Comparison of ENCODE assay signal across 8 cellular contexts in the genomic region with DNA sequence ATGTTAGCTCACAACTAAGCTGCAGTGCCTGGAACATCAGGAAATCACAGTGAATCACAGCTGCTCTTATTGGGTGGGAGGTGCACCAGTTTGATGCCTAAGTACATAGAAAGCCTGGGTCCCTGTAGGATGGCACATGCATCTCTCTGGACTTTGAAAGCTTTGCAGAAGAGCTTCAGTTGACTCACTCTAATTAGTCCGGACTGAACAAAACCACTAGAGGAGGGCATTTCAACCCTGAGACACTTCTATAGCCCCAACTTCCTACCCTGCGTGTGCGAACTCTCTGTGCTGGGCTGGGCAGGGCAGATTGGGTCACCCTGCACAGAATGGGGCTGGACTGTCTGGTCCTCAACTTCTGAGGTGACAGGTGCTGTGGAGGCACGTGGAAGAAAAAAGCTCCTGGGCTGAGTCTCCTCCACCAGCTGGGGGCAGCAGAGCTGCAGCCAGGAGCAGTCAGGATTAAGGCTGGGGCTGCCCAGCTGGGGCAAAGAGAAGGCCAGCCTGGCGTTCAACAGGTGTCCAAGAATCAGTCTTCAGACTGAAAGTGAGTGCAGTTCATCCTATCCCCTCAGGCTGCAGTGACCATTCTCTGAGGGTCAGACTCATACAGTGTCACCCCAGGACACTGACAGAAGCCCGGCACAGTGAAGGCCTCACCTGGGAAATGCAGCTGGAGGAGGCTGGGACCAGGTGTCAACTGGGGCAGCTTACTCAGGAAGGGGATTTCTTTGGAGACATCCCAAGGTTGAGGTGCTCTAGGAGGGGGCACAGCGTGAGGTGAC. TPM values are rescaled to one million over a fixed set of nuclear protein-coding genes. Genes with fewer than 3 reads are reported as not detected.
DNase-seq lines count a peak whose midpoint lies in the region; ATAC-seq and TF ChIP-seq lines count a peak whose summit lies in the region.

No MANE protein-coding gene starts in this region.

- TF ChIP-seq CTCF in CD8-positive, alpha-beta T cell (IDR thresholded peaks at IDR 0.05), result no peak

- intact Hi-C loops in CD8-positive, alpha-beta T cell (cut with DNase I, micrococcal nuclease), result no loop called here

- H3K27ac Mint-ChIP-seq in activated CD8-positive, alpha-beta T cell treated with anti-CD3 and anti-CD28 coated beads, Interleukin-2, amount 10 ng/mL, durations not matched to agents 7 days and 5 days, result no peak overlapping the region
- H3K27ac Mint-ChIP-seq in CD8-positive, alpha-beta T cell, result no peak overlapping the region

- no peaks in the 10 kb centered on the region for H3K9me3 ChIP-seq in CD8-positive, alpha-beta T cell (ENCODE audit: low read length)

- no peak overlapping the region for H3K4me3 ChIP-seq in CD8-positive, alpha-beta T cell (ENCODE audit: low read depth, low read length)

- DNase-seq in NCI-H1417 (lab: John Stamatoyannopoulos, UW), result peak in 2 of 3 experiments; percentile 1 to 16
- DNase-seq in NCI-H1417 treated with DMSO at 0.1 percent for 48 hours (lab: John Stamatoyannopoulos, UW), result no peak
- peak; percentile 51 for DNase-seq in HK-2 (ENCODE audit: unreplicated experiment)
- DNase-seq in activated CD8-positive, alpha-beta T cell treated with anti-CD3 and anti-CD28 coated beads, Interleukin-2, amount 10 ng/mL, durations not matched to agents 7 days and 5 days, result peak; percentile 45
- peak; percentile 61 for DNase-seq in left lobe of liver (ENCODE audit: low spot score)
- no peak for DNase-seq in NCI-H774 (lab: John Stamatoyannopoulos, UW)
- DNase-seq in CD8-positive, alpha-beta T cell, result no peak

- POLR2A ChIA-PET in activated CD8-positive, alpha-beta T cell treated with anti-CD3 and anti-CD28 coated beads, Interleukin-2, amount 10 ng/mL, durations not matched to agents 7 days and 5 days (lab: Charles Lee), result no interaction called here
- POLR2A ChIA-PET in CD8-positive, alpha-beta T cell (lab: Charles Lee), result interaction anchor here (1.4 kb wide), 1 partner anchor 9 kb away, joined by 3 read pairs; no protein-coding TSS in a partner anchor

- H3K27me3 Mint-ChIP-seq in activated CD8-positive, alpha-beta T cell treated with anti-CD3 and anti-CD28 coated beads, Interleukin-2, amount 10 ng/mL, durations not matched to agents 7 days and 5 days (ENCODE audit: low read depth), result peaks cover 13% of the 10 kb centered on the region
- no peaks in the 10 kb centered on the region for H3K27me3 Mint-ChIP-seq in CD8-positive, alpha-beta T cell (ENCODE audit: low read depth)

- no peaks in the 10 kb centered on the region for H3K36me3 ChIP-seq in CD8-positive, alpha-beta T cell (ENCODE audit: insufficient read depth, low read length)

- H3K9me3 Mint-ChIP-seq in activated CD8-positive, alpha-beta T cell treated with anti-CD3 and anti-CD28 coated beads, Interleukin-2, amount 10 ng/mL, durations not matched to agents 7 days and 5 days (ENCODE audit: insufficient read depth), result no peaks in the 10 kb centered on the region
- H3K9me3 Mint-ChIP-seq in CD8-positive, alpha-beta T cell, result no peaks in the 10 kb centered on the region

- no peak overlapping the region for H3K4me3 Mint-ChIP-seq in activated CD8-positive, alpha-beta T cell treated with anti-CD3 and anti-CD28 coated beads, Interleukin-2, amount 10 ng/mL, durations not matched to agents 7 days and 5 days
- H3K4me3 Mint-ChIP-seq in CD8-positive, alpha-beta T cell, result no peak overlapping the region

- H3K4me1 Mint-ChIP-seq in activated CD8-positive, alpha-beta T cell treated with anti-CD3 and anti-CD28 coated beads, Interleukin-2, amount 10 ng/mL, durations not matched to agents 7 days and 5 days (ENCODE audit: low read depth), result peaks cover 4% of the 10 kb centered on the region
- no peaks in the 10 kb centered on the region for H3K4me1 Mint-ChIP-seq in CD8-positive, alpha-beta T cell (ENCODE audit: low read depth)

- no peaks in the 10 kb centered on the region for H3K4me1 ChIP-seq in CD8-positive, alpha-beta T cell (ENCODE audit: insufficient read depth, low read length)

- no peaks in the 10 kb centered on the region for H3K36me3 Mint-ChIP-seq in activated CD8-positive, alpha-beta T cell treated with anti-CD3 and anti-CD28 coated beads, Interleukin-2, amount 10 ng/mL, durations not matched to agents 7 days and 5 days (ENCODE audit: low read depth)
- no peaks in the 10 kb centered on the region for H3K36me3 Mint-ChIP-seq in CD8-positive, alpha-beta T cell

- ATAC-seq in activated CD8-positive, alpha-beta T cell treated with anti-CD3 and anti-CD28 coated beads, Interleukin-2, amount 10 ng/mL, durations not matched to agents 7 days and 5 days, result peak; percentile 63
- ATAC-seq in left lobe of liver, result peak; percentile 97
- ATAC-seq in GM21723 (IDR thresholded peaks at IDR 0.05; ENCODE audit: unreplicated experiment), result no peak
- ATAC-seq in CD8-positive, alpha-beta T cell, result no peak

- H3K27me3 ChIP-seq in CD8-positive, alpha-beta T cell (ENCODE audit: insufficient read depth, low read length), result no peaks in the 10 kb centered on the region

- CTCF ChIA-PET in activated CD8-positive, alpha-beta T cell treated with anti-CD3 and anti-CD28 coated beads, Interleukin-2, amount 10 ng/mL, durations not matched to agents 7 days and 5 days (lab: Charles Lee), result interaction anchor here (0.8 to 2.7 kb wide), 21 partner anchors 9 to 288 kb away, joined by 3 to 15 read pairs (median 4); no protein-coding TSS in a partner anchor
- CTCF ChIA-PET in CD8-positive, alpha-beta T cell (lab: Charles Lee), result interaction anchor here (0.7 to 2.4 kb wide), 9 partner anchors 24 to 461 kb away, joined by 3 to 10 read pairs (median 3); no protein-coding TSS in a partner anchor

- H3K27ac ChIP-seq in CD8-positive, alpha-beta T cell (ENCODE audit: low read depth, low read length), result no peak overlapping the region

RNA-seq across cellular contexts. Expression of a gene that starts 22.1 kb away (rescaled TPM):
- total RNA-seq in activated CD8-positive, alpha-beta T cell treated with anti-CD3 and anti-CD28 coated beads, Interleukin-2, amount 10 ng/mL, durations not matched to agents 7 days and 5 days, result not detected
- total RNA-seq in left lobe of liver, result not detected
- not detected for total RNA-seq in CD8-positive, alpha-beta T cell

Comparison
In these comparisons a context has a peak if more than half of its experiments do, and no peak if none do; other contexts are left out.
1. DNase-seq: peak in NCI-H1417 (2 of 3), HK-2 (single experiment), activated CD8-positive, alpha-beta T cell treated with anti-CD3 and anti-CD28 coated beads, Interleukin-2, amount 10 ng/mL, durations not matched to agents 7 days and 5 days (single experiment) and left lobe of liver (single experiment); none in NCI-H1417 treated with DMSO at 0.1 percent for 48 hours (single experiment), NCI-H774 (single experiment) and CD8-positive, alpha-beta T cell (0 of 7).
2. ATAC-seq: peak in activated CD8-positive, alpha-beta T cell treated with anti-CD3 and anti-CD28 coated beads, Interleukin-2, amount 10 ng/mL, durations not matched to agents 7 days and 5 days (single experiment) and left lobe of liver (single experiment); none in GM21723 (single experiment) and CD8-positive, alpha-beta T cell (single experiment).